14 cellular contexts compared by ENCODE assay signal in the genomic region with DNA sequence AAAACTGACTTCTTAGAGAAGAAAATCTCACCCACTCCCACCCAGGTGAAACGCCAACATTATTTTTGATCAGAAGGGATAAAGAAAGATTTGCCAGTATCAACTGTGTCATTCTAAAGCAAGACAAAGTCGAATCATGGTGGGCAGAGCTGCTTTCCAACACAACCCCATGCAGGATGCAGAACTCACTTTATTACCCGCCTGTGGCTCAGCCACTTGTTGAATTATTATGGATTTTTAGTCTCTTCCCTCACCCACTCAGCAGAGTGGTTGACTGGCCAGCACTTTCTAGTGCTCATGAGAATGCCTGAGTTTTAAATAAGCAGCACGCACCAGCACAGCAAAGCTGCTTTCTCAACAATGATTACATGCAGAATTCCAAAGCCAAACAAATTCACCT. TPM values are rescaled to one million over a fixed set of nuclear protein-coding genes. Genes with fewer than 3 reads are reported as not detected.
DNase-seq lines count a peak whose midpoint lies in the region; ATAC-seq and TF ChIP-seq lines count a peak whose summit lies in the region.
"Had no signal": no experiment of that assay in that cellular context is flagged by ENCODE, and none has a peak within 500 bp of the region (broad histone marks: within the 10 kb centered on the region; RNA-seq: fewer than 3 reads in every experiment).

No MANE protein-coding gene starts in this region.

- no peaks in the 10 kb centered on the region for H3F3A ChIP-seq in neural progenitor cell (ENCODE audit: low read depth)

- H3K9ac ChIP-seq in neural progenitor cell: no peak overlapping the region

- peaks cover 8% of the 10 kb centered on the region for H3K9me3 Mint-ChIP-seq in natural killer cell treated with Interleukin-12 subunit alpha and Interleukin-12 subunit beta and Interleukin-15 and Interleukin-18, amount 100 ng/mL, for 72 hours
- H3K9me3 Mint-ChIP-seq in natural killer cell: no peaks in the 10 kb centered on the region
- H3K9me3 Mint-ChIP-seq in effector memory CD8-positive, alpha-beta T cell: peaks cover 0 to 3% of the 10 kb centered on the region in 2 donors
- H3K9me3 Mint-ChIP-seq in activated CD4-positive, alpha-beta T cell treated with anti-CD3 and anti-CD28 coated beads for 36 hours (ENCODE audit: low read depth): peaks cover 8% of the 10 kb centered on the region
- H3K9me3 Mint-ChIP-seq in neural progenitor cell: peaks cover 33% of the 10 kb centered on the region

- DNase-seq in natural killer cell treated with Interleukin-12 subunit alpha and Interleukin-12 subunit beta and Interleukin-15 and Interleukin-18, amount 100 ng/mL, for 72 hours (ENCODE audit: low spot score): no peak
- DNase-seq in natural killer cell: no peak
- no peak for DNase-seq in effector memory CD8-positive, alpha-beta T cell
- no peak for DNase-seq in activated CD4-positive, alpha-beta T cell treated with anti-CD3 and anti-CD28 coated beads for 36 hours
- no peak for DNase-seq in breast epithelium (ENCODE audit: low spot score in 2 of 2)
- no peak for DNase-seq in neural progenitor cell (ENCODE audit: low spot score)
- DNase-seq: C1 segment of cervical spinal cord; CD4-positive, alpha-beta memory T cell; DND-41; GDM1; GOT3; H9 had no signal

- H4K20me1 ChIP-seq in neural progenitor cell (ENCODE audit: low read depth): no peaks in the 10 kb centered on the region

- peak overlapping the region; percentile 24 to 98 for H3K27ac Mint-ChIP-seq in natural killer cell treated with Interleukin-12 subunit alpha and Interleukin-12 subunit beta and Interleukin-15 and Interleukin-18, amount 100 ng/mL, for 72 hours
- H3K27ac Mint-ChIP-seq in natural killer cell: no peak overlapping the region
- H3K27ac Mint-ChIP-seq in effector memory CD8-positive, alpha-beta T cell: peak overlapping the region; percentile 3 to 52
- H3K27ac Mint-ChIP-seq in activated CD4-positive, alpha-beta T cell treated with anti-CD3 and anti-CD28 coated beads for 36 hours: no peak overlapping the region
- H3K27ac Mint-ChIP-seq in neural progenitor cell: no peak overlapping the region
- H3K27ac Mint-ChIP-seq: B cell, H9 had no signal

- H3K9me3 ChIP-seq in neutrophil: no peaks in the 10 kb centered on the region
- no peaks in the 10 kb centered on the region for H3K9me3 ChIP-seq in breast epithelium
- no peaks in the 10 kb centered on the region for H3K9me3 ChIP-seq in neural progenitor cell (ENCODE audit: low read depth)

- ATAC-seq in natural killer cell treated with Interleukin-12 subunit alpha and Interleukin-12 subunit beta and Interleukin-15 and Interleukin-18, amount 100 ng/mL, for 72 hours: no peak
- ATAC-seq in natural killer cell: no peak
- ATAC-seq in effector memory CD8-positive, alpha-beta T cell (replicated peaks): no peak
- no peak for ATAC-seq in activated CD4-positive, alpha-beta T cell treated with anti-CD3 and anti-CD28 coated beads for 36 hours

- H3K4me2 ChIP-seq in neural progenitor cell: no peak overlapping the region

- intact Hi-C loops in natural killer cell (cut with micrococcal nuclease) (no loop called here), breast epithelium (cut with DNase I; ENCODE audit: low total_unique reads) (no loop called here)
- intact Hi-C loops in activated CD4-positive, alpha-beta T cell treated with anti-CD3 and anti-CD28 coated beads for 36 hours (cut with DNase I, micrococcal nuclease): no loop called here

- no peak for TF ChIP-seq POLR2A in breast epithelium (IDR thresholded peaks at IDR 0.05)

- peaks cover 33 to 44% of the 10 kb centered on the region in 2 experiments for H3K4me1 ChIP-seq in neutrophil (ENCODE audit: control insufficient read depth in 1 of 2, insufficient read depth in 1 of 2, low read depth in 1 of 2, low read length in 1 of 2)
- H3K4me1 ChIP-seq in breast epithelium: no peaks in the 10 kb centered on the region
- H3K4me1 ChIP-seq in neural progenitor cell: no peaks in the 10 kb centered on the region

- H3K4me3 ChIP-seq in neutrophil (ENCODE audit: low read depth in 1 of 2, low read length in 1 of 2) (no peak overlapping the region), breast epithelium (no peak overlapping the region), neural progenitor cell (no peak overlapping the region)

- H3K4me3 Mint-ChIP-seq in natural killer cell treated with Interleukin-12 subunit alpha and Interleukin-12 subunit beta and Interleukin-15 and Interleukin-18, amount 100 ng/mL, for 72 hours: no peak overlapping the region
- no peak overlapping the region for H3K4me3 Mint-ChIP-seq in natural killer cell
- no peak overlapping the region for H3K4me3 Mint-ChIP-seq in effector memory CD8-positive, alpha-beta T cell
- no peak overlapping the region for H3K4me3 Mint-ChIP-seq in activated CD4-positive, alpha-beta T cell treated with anti-CD3 and anti-CD28 coated beads for 36 hours
- no peak overlapping the region for H3K4me3 Mint-ChIP-seq in neural progenitor cell
- H3K4me3 Mint-ChIP-seq: B cell; CD4-positive, alpha-beta memory T cell; H9 had no signal

- peaks cover 36% of the 10 kb centered on the region for H3K36me3 Mint-ChIP-seq in natural killer cell treated with Interleukin-12 subunit alpha and Interleukin-12 subunit beta and Interleukin-15 and Interleukin-18, amount 100 ng/mL, for 72 hours
- peaks cover 12% of the 10 kb centered on the region for H3K36me3 Mint-ChIP-seq in natural killer cell
- H3K36me3 Mint-ChIP-seq in effector memory CD8-positive, alpha-beta T cell (ENCODE audit: insufficient read depth): peaks cover 2% of the 10 kb centered on the region
- H3K36me3 Mint-ChIP-seq in activated CD4-positive, alpha-beta T cell treated with anti-CD3 and anti-CD28 coated beads for 36 hours (ENCODE audit: low read depth): peaks cover 55% of the 10 kb centered on the region
- no peaks in the 10 kb centered on the region for H3K36me3 Mint-ChIP-seq in neural progenitor cell

- peaks cover 31 to 52% of the 10 kb centered on the region in 2 donors for H3K4me1 Mint-ChIP-seq in natural killer cell treated with Interleukin-12 subunit alpha and Interleukin-12 subunit beta and Interleukin-15 and Interleukin-18, amount 100 ng/mL, for 72 hours (ENCODE audit: low read depth in 2 of 2)
- H3K4me1 Mint-ChIP-seq in natural killer cell: peaks cover 29 to 46% of the 10 kb centered on the region in 2 donors
- H3K4me1 Mint-ChIP-seq in effector memory CD8-positive, alpha-beta T cell (ENCODE audit: low read depth in 2 of 2): peaks cover 10 to 12% of the 10 kb centered on the region in 2 donors
- H3K4me1 Mint-ChIP-seq in activated CD4-positive, alpha-beta T cell treated with anti-CD3 and anti-CD28 coated beads for 36 hours: peaks cover 7% of the 10 kb centered on the region
- H3K4me1 Mint-ChIP-seq in neural progenitor cell: peaks cover 15% of the 10 kb centered on the region

- H3K27me3 Mint-ChIP-seq in natural killer cell treated with Interleukin-12 subunit alpha and Interleukin-12 subunit beta and Interleukin-15 and Interleukin-18, amount 100 ng/mL, for 72 hours: no peaks in the 10 kb centered on the region
- H3K27me3 Mint-ChIP-seq in natural killer cell (ENCODE audit: low read depth in 2 of 2) (no peaks in the 10 kb centered on the region), neural progenitor cell (ENCODE audit: insufficient read depth, low read depth) (peaks cover 3% of the 10 kb centered on the region)
- H3K27me3 Mint-ChIP-seq in effector memory CD8-positive, alpha-beta T cell: no peaks in the 10 kb centered on the region
- H3K27me3 Mint-ChIP-seq in activated CD4-positive, alpha-beta T cell treated with anti-CD3 and anti-CD28 coated beads for 36 hours: no peaks in the 10 kb centered on the region
- H3K27me3 Mint-ChIP-seq: B cell; CD4-positive, alpha-beta memory T cell had no signal

- H3K27me3 ChIP-seq in neutrophil (no peaks in the 10 kb centered on the region), breast epithelium (no peaks in the 10 kb centered on the region), neural progenitor cell (no peaks in the 10 kb centered on the region)

- POLR2A ChIA-PET in activated CD4-positive, alpha-beta T cell treated with anti-CD3 and anti-CD28 coated beads for 36 hours (lab: Charles Lee): no interaction called here

- CTCF ChIA-PET in activated CD4-positive, alpha-beta T cell treated with anti-CD3 and anti-CD28 coated beads for 36 hours (lab: Charles Lee): interaction anchor here (0.7 to 0.8 kb wide), 2 partner anchors 11 to 204 kb away, joined by 3 to 4 read pairs; no protein-coding TSS in a partner anchor

- H3K36me3 ChIP-seq in neutrophil (peaks cover 13% of the 10 kb centered on the region), breast epithelium (no peaks in the 10 kb centered on the region), neural progenitor cell (no peaks in the 10 kb centered on the region)

- TF ChIP-seq CTCF in natural killer cell (IDR thresholded peaks at IDR 0.05): no peak
- no peak for TF ChIP-seq CTCF in neutrophil (IDR thresholded peaks at IDR 0.05)
- no peak for TF ChIP-seq CTCF in breast epithelium (IDR thresholded peaks at IDR 0.05)
- TF ChIP-seq CTCF in neural progenitor cell (IDR thresholded peaks at IDR 0.05): no peak

- H2AFZ ChIP-seq in neural progenitor cell (replicated peaks): no peak overlapping the region

- H3K79me2 ChIP-seq in neural progenitor cell (ENCODE audit: low read depth): no peaks in the 10 kb centered on the region

- peak overlapping the region; percentile 35 for H3K27ac ChIP-seq in neutrophil
- H3K27ac ChIP-seq in breast epithelium: no peak overlapping the region
- no peak overlapping the region for H3K27ac ChIP-seq in neural progenitor cell

RNA-seq across cellular contexts. Expression of gene CRACR2A, which starts 32.1 kb away (rescaled TPM):
- 100 to 1,000 TPM; 134 to 139 TPM for total RNA-seq in natural killer cell treated with Interleukin-12 subunit alpha and Interleukin-12 subunit beta and Interleukin-15 and Interleukin-18, amount 100 ng/mL, for 72 hours
- total RNA-seq in natural killer cell (10 to 100 TPM; 59.8 to 94.4 (median 80.5) TPM), breast epithelium (10 to 100 TPM in 2 of 3 donors, 1 to 10 TPM in 1; 5.3 to 17.3 (median 15.1) TPM), neural progenitor cell (ENCODE audit: low replicate concordance) (0.06 and 1.1 TPM in 2 replicates)
- total RNA-seq in activated CD4-positive, alpha-beta T cell treated with anti-CD3 and anti-CD28 coated beads for 36 hours: 10 to 100 TPM; 19.2 to 22.5 TPM

Comparison
In these comparisons a context has a peak if more than half of its experiments do, and no peak if none do; other contexts are left out.
1. H3K27ac Mint-ChIP-seq: peak in natural killer cell treated with Interleukin-12 subunit alpha and Interleukin-12 subunit beta and Interleukin-15 and Interleukin-18, amount 100 ng/mL, for 72 hours (2 of 2) and effector memory CD8-positive, alpha-beta T cell (2 of 2); none in natural killer cell (0 of 2), activated CD4-positive, alpha-beta T cell treated with anti-CD3 and anti-CD28 coated beads for 36 hours (single experiment) and neural progenitor cell (single experiment).